In the genomic region with DNA sequence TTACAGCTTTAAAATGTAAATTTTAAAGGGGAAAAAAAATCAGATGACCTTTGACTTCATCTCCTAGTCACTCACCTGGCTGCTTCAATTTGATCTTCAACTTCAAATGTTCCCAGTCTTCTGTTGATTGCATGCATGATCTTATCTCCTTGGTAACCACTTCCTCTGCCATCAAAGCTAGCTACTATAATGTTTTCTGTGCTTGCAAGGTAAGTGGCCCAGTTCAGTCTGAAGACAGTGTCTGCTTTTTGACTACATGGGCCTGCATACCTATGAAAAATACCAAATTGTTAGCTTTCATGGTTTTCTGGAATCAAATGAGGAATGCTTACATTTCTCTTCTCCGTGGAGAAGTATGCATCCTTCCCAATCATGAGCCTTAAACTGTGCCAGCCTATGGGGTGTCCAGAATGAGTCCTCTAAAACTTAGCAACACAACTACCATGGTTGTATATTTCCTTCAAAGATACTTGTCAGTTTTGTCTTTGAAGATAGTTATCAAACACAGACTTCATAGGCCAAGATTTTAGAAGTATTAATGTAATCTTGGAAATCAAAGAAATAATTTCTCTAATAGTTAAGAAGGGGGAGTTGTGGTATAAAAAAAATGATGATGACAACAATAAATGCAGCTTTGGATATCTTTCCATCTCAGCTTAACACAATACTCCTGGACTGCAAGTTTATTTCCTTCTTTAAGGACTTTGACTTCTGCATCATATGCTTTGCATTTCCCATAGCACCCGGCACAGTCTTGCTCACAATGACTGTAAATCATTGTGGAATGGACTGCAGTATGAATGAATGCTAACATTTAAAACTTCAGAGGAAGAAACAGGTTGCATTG, we compare ENCODE assay signal across 13 cellular contexts.
DNase-seq lines count a peak whose midpoint lies in the region; ATAC-seq and TF ChIP-seq lines count a peak whose summit lies in the region.
"Had no signal": no experiment of that assay in that cellular context is flagged by ENCODE, and none has a peak within 500 bp of the region (broad histone marks: within the 10 kb centered on the region; RNA-seq: fewer than 3 reads in every experiment).

No MANE protein-coding gene starts in this region.

- no peaks in the 10 kb centered on the region for H3K4me1 Mint-ChIP-seq in MCF 10A (ENCODE audit: insufficient read depth, unreplicated experiment)

- no peak for TF ChIP-seq POLR2A in GM18505 (IDR thresholded peaks at IDR 0.05; ENCODE audit: borderline replicate concordance, extremely low read depth, insufficient read depth, insufficient read length)

- POLR2A ChIA-PET in MCF 10A (lab: Yijun Ruan, JAX), result interaction anchor here (1.7 kb wide), 1 partner anchor 13 kb away, joined by 4 read pairs; no protein-coding TSS in a partner anchor

- in situ Hi-C loops in mammary epithelial cell (cut with MboI; ENCODE audit: low sequenced_read_pairs in 2 of 2), result no loop called here

- no TSS peak for BruUV-seq in mammary epithelial cell (replicated peaks; lab: Mats Ljungman, UMichigan)
- BruUV-seq in MCF 10A (replicated peaks; lab: Mats Ljungman, UMichigan), result no TSS peak

- CTCF ChIA-PET in mammary epithelial cell (lab: Charles Lee; ENCODE audit: low non-redundant PET) (no interaction called here), MCF 10A (lab: Yijun Ruan, JAX) (interaction anchor here (0.8 to 4.8 kb wide), 6 partner anchors 14 to 113 kb away, joined by 3 to 28 read pairs (median 4); no protein-coding TSS in a partner anchor)

- intact Hi-C loops in mammary epithelial cell (cut with micrococcal nuclease), result no loop called here
- intact Hi-C loops in MCF 10A (cut with micrococcal nuclease), result no loop called here

- TF ChIP-seq CTCF in mammary epithelial cell (conservative IDR thresholded peaks at IDR 0.05 in 1 of 2, IDR thresholded peaks at IDR 0.05 in 1 of 2; ENCODE audit: extremely low read depth in 1 of 2, insufficient read depth in 1 of 2, low read depth in 1 of 2, low read length in 2 of 2) (no peak), MCF 10A (IDR thresholded peaks at IDR 0.05; ENCODE audit: unreplicated experiment) (no peak)

- H3K79me2 ChIP-seq in mammary epithelial cell (ENCODE audit: insufficient read depth, low read length), result no peaks in the 10 kb centered on the region

- H3K4me3 Mint-ChIP-seq in MCF 10A (ENCODE audit: unreplicated experiment), result no peak overlapping the region

- no peak overlapping the region for H3K4me3 ChIP-seq in mammary epithelial cell (replicated peaks in 1 of 3; ENCODE audit: insufficient read depth in 1 of 3, low read depth in 2 of 3, low read length in 3 of 3)
- H3K4me3 ChIP-seq in H7 (ENCODE audit: insufficient read depth, low read depth, low read length), result no peak overlapping the region
- H3K4me3 ChIP-seq: heart left ventricle, psoas muscle, SJSA1 had no signal

- no peaks in the 10 kb centered on the region for H3K36me3 ChIP-seq in mammary epithelial cell (ENCODE audit: insufficient read depth, low read length)
- H3K36me3 ChIP-seq in H7 (replicated peaks; ENCODE audit: control insufficient read depth, insufficient read depth, low read length), result no peaks in the 10 kb centered on the region
- H3K36me3 ChIP-seq: SJSA1 had no signal

- H3K4me2 ChIP-seq in mammary epithelial cell (ENCODE audit: insufficient read depth, low read depth, low read length), result no peak overlapping the region

- no peak overlapping the region for H3K27ac Mint-ChIP-seq in MCF 10A (ENCODE audit: low read depth, unreplicated experiment)

- no peaks in the 10 kb centered on the region for H4K20me1 ChIP-seq in mammary epithelial cell (ENCODE audit: insufficient read depth, low read length)

- peaks cover 11% of the 10 kb centered on the region for H3K27me3 Mint-ChIP-seq in MCF 10A (ENCODE audit: insufficient read depth, unreplicated experiment)

- no peak for ATAC-seq in GM18505 (IDR thresholded peaks at IDR 0.05; ENCODE audit: unreplicated experiment)
- ATAC-seq: heart left ventricle, psoas muscle had no signal

- no peaks in the 10 kb centered on the region for H3K27me3 ChIP-seq in mammary epithelial cell (ENCODE audit: insufficient read depth, low read length)
- H3K27me3 ChIP-seq in H7 (ENCODE audit: control insufficient read depth, insufficient read depth, low read length), result no peaks in the 10 kb centered on the region
- H3K27me3 ChIP-seq: heart left ventricle had no signal

- peaks cover 4% of the 10 kb centered on the region for H3K4me1 ChIP-seq in mammary epithelial cell (ENCODE audit: insufficient read depth, low read length)
- H3K4me1 ChIP-seq: psoas muscle, SJSA1 had no signal

- H3K27ac ChIP-seq in mammary epithelial cell (ENCODE audit: insufficient read depth, low read depth, low read length), result no peak overlapping the region
- H3K27ac ChIP-seq: psoas muscle, SJSA1, VCaP had no signal

- no peaks in the 10 kb centered on the region for H3K9me3 ChIP-seq in mammary epithelial cell (replicated peaks; ENCODE audit: insufficient read depth, low read length)
- H3K9me3 ChIP-seq: heart left ventricle, psoas muscle, SJSA1 had no signal

- no peaks in the 10 kb centered on the region for H3K9me3 Mint-ChIP-seq in MCF 10A (ENCODE audit: unreplicated experiment)

- dilution Hi-C loops in mammary epithelial cell (cut with HindIII; ENCODE audit: low sequenced_read_pairs), result no loop called here

- peak overlapping the region; percentile 47 for H2AFZ ChIP-seq in mammary epithelial cell (ENCODE audit: low read depth, low read length)

- DNase-seq in mammary epithelial cell (no peak), MCF 10A (ENCODE audit: unreplicated experiment) (no peak), T-helper 1 cell (peak in 4 of 5 donors; percentile 22 to 83 (median 44)), dermis blood vessel endothelial cell (peak; percentile 11), H7 (no peak), NCI-H2196 treated with DMSO at 0.1 percent for 48 hours (lab: John Stamatoyannopoulos, UW; ENCODE audit: unreplicated experiment) (no peak)
- DNase-seq: cerebellar nuclear complex, heart left ventricle, kidney glomerular epithelial cell, psoas muscle had no signal

- H3K36me3 Mint-ChIP-seq in MCF 10A (ENCODE audit: insufficient read depth, unreplicated experiment), result no peaks in the 10 kb centered on the region

- H3K9ac ChIP-seq in mammary epithelial cell (ENCODE audit: insufficient read depth, low read length), result no peak overlapping the region

- 53% methylated on average over 2 of the region's 2 CpGs for whole genome bisulfite sequencing in mammary epithelial cell (ENCODE audit: low coverage, missing lambda C conversion rate)

Comparison
In these comparisons a context has a peak if more than half of its experiments do, and no peak if none do; other contexts are left out.
1. DNase-seq: peak in T-helper 1 cell (4 of 5) and dermis blood vessel endothelial cell (single experiment); none in mammary epithelial cell (single experiment), MCF 10A (single experiment), H7 (single experiment) and NCI-H2196 treated with DMSO at 0.1 percent for 48 hours (single experiment).